Comparison of ENCODE assay signal across 12 cellular contexts in genomic region chrX:47633671-47634590, GRCh38. TPM values are rescaled to one million over a fixed set of nuclear protein-coding genes. Genes with fewer than 3 reads are reported as not detected.
"Had no signal": no experiment of that assay in that cellular context is flagged by ENCODE, and none has a peak within 500 bp of the region (broad histone marks: within the 10 kb centered on the region; RNA-seq: fewer than 3 reads in every experiment).

No MANE protein-coding gene starts in this region.

- H3K27me3 Mint-ChIP-seq: activated CD4-positive, alpha-beta memory T cell treated with anti-CD3 and anti-CD28 coated beads, Interleukin-2, amount 10 ng/mL, durations not matched to agents 7 days and 5 days; activated naive CD8-positive, alpha-beta T cell treated with anti-CD3 and anti-CD28 coated beads, Interleukin-2, amount 10 ng/mL, durations not matched to agents 7 days and 5 days had no signal

- DNase-seq: activated gamma-delta T cell treated with Interleukin-2 at 50 U/mL for 16 hours; activated naive CD8-positive, alpha-beta T cell treated with anti-CD3 and anti-CD28 coated beads, Interleukin-2, amount 10 ng/mL, durations not matched to agents 7 days and 5 days; aorta; foreskin keratinocyte; left ventricle myocardium superior; tibial artery had no signal

- H3K9me3 Mint-ChIP-seq: activated CD4-positive, alpha-beta memory T cell treated with anti-CD3 and anti-CD28 coated beads, Interleukin-2, amount 10 ng/mL, durations not matched to agents 7 days and 5 days; activated naive CD8-positive, alpha-beta T cell treated with anti-CD3 and anti-CD28 coated beads, Interleukin-2, amount 10 ng/mL, durations not matched to agents 7 days and 5 days; activated T-cell treated with anti-CD3 and anti-CD28 coated beads, Interleukin-2, amount 50 U/mL, for 72 hours; stimulated activated effector memory CD8-positive, alpha-beta T cell treated with anti-CD3 and anti-CD28 coated beads, Interleukin-12 subunit alpha, Interleukin-12 subunit beta, amount 100 ng/mL, for 72 hours had no signal

- H3K36me3 Mint-ChIP-seq: stimulated activated effector memory CD8-positive, alpha-beta T cell treated with anti-CD3 and anti-CD28 coated beads, Interleukin-12 subunit alpha, Interleukin-12 subunit beta, amount 100 ng/mL, for 72 hours had no signal

- ATAC-seq: esophagus mucosa, foreskin keratinocyte, left ventricle myocardium superior had no signal

- H3K4me3 Mint-ChIP-seq: activated CD4-positive, alpha-beta memory T cell treated with anti-CD3 and anti-CD28 coated beads, Interleukin-2, amount 10 ng/mL, durations not matched to agents 7 days and 5 days; activated naive CD8-positive, alpha-beta T cell treated with anti-CD3 and anti-CD28 coated beads, Interleukin-2, amount 10 ng/mL, durations not matched to agents 7 days and 5 days; activated T-cell treated with anti-CD3 and anti-CD28 coated beads, Interleukin-2, amount 50 U/mL, for 72 hours; stimulated activated effector memory CD8-positive, alpha-beta T cell treated with anti-CD3 and anti-CD28 coated beads, Interleukin-12 subunit alpha, Interleukin-12 subunit beta, amount 100 ng/mL, for 72 hours had no signal

RNA-seq across cellular contexts. Expression of gene SYN1, which starts 14.3 kb away (rescaled TPM):
- total RNA-seq: breast epithelium, mesenteric fat pad had no signal
